ENCODE assay signal across 21 cellular contexts in the genomic region with DNA sequence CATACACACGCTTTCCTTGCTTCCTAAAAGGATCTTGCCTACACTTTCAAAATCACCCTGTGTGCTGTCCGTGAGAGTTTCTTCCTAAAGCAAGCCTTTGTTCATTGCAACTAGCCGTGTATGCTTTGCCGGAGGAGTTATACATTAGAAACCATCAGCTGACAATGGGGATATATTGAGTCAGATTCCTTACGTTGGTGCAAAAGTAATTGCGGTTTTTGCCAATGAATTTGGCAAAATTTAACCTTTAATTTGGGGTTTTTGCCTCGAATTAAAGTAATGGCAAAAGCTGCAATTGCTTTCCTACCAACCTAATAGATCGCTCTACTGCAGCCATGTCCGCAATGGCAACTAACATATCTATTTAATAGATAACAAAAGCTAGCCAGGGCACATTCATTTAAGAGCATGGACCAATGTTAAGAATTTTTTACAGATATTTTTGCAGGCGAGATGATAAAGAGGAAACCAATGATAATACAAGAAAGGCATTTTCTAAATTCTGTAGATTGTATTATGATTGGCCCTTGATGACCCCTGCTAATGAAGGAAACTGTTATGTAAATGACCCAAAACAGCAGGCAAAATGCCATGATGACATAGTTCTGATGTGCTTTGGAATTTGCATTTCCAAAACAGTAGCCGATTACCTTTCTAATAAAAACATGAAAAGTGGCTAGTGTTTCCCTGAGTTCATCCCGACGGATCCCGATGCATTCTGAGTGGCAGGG.
A peak's percentile ranks its signal among the peaks of the same experiment; 100 is the strongest.
DNase-seq lines count a peak whose midpoint lies in the region; ATAC-seq lines count a peak whose summit lies in the region.
"Had no signal": no experiment of that assay in that cellular context is flagged by ENCODE, and none has a peak within 500 bp of the region (broad histone marks: within the 10 kb centered on the region; RNA-seq: fewer than 3 reads in every experiment).

No MANE protein-coding gene starts in this region.

- no peak overlapping the region for H2AK5ac ChIP-seq in mesendoderm (ENCODE audit: low read length)

- H3K36me3 ChIP-seq in H7 (replicated peaks; ENCODE audit: control insufficient read depth, insufficient read depth, low read length) (no peaks in the 10 kb centered on the region), NT2/D1 (ENCODE audit: insufficient read depth, insufficient read length, low read length) (no peaks in the 10 kb centered on the region), mesendoderm (ENCODE audit: control insufficient read depth, insufficient read depth, low read length) (no peaks in the 10 kb centered on the region)
- H3K36me3 ChIP-seq: Peyer's patch, SJSA1 had no signal

- H3K9ac ChIP-seq in NT2/D1 (ENCODE audit: insufficient read length, low read depth) (no peak overlapping the region), mesendoderm (ENCODE audit: low read length) (no peak overlapping the region)
- H3K9ac ChIP-seq: GM23248 had no signal

- no peak overlapping the region for H4K5ac ChIP-seq in mesendoderm (ENCODE audit: low read length)

- no peak overlapping the region for H3K27ac ChIP-seq in mesendoderm (ENCODE audit: low read depth, low read length)
- H3K27ac ChIP-seq: GM23248, Peyer's patch, SJSA1 had no signal

- peak; percentile 39 for DNase-seq in H7
- peak; percentile 8 for DNase-seq in NT2/D1 (ENCODE audit: low read depth, low spot score)
- peak; percentile 27 for DNase-seq in foreskin melanocyte
- DNase-seq in mesendoderm = peak; percentile 47
- DNase-seq in Right ventricle myocardium inferior (ENCODE audit: missing footprints) = no peak
- DNase-seq: CD4-positive, CD25-positive, alpha-beta regulatory T cell; COR-L47; DMS79; KG1; NCI-H1105; NCI-H146; NCI-H2029; NCI-H226; NCI-H524; NCI-H82; Peyer's patch had no signal

- peak overlapping the region; percentile 68 for H3K18ac ChIP-seq in mesendoderm (ENCODE audit: low read length)

- no peak overlapping the region for H2BK5ac ChIP-seq in mesendoderm (ENCODE audit: low read length)

- no CpG with 5 or more reads among the region's 14 CpGs for WGBS in mesendoderm (ENCODE audit: extremely low coverage, insufficient coverage, low lambda C conversion rate)

- H2BK120ac ChIP-seq in mesendoderm (ENCODE audit: low read depth, low read length) = no peak overlapping the region

- no peaks in the 10 kb centered on the region for H3K79me2 ChIP-seq in mesendoderm (ENCODE audit: control insufficient read depth, insufficient read depth, low read length)

- H3K23ac ChIP-seq in mesendoderm (ENCODE audit: low read length) = no peak overlapping the region

- H3K9me3 ChIP-seq in NT2/D1 (ENCODE audit: insufficient read depth, low read length) = no peaks in the 10 kb centered on the region
- H3K9me3 ChIP-seq: Peyer's patch, SJSA1 had no signal

- no peaks in the 10 kb centered on the region for H3K4me1 ChIP-seq in NT2/D1 (ENCODE audit: insufficient read depth, insufficient read length)
- peaks cover 2% of the 10 kb centered on the region for H3K4me1 ChIP-seq in mesendoderm (ENCODE audit: control insufficient read depth, low read depth, low read length)
- H3K4me1 ChIP-seq: Peyer's patch had no signal

- H3K4me3 ChIP-seq in H7 (ENCODE audit: insufficient read depth, low read depth, low read length) (no peak overlapping the region), NT2/D1 (ENCODE audit: insufficient read length, low read depth) (no peak overlapping the region), mesendoderm (ENCODE audit: low read length) (no peak overlapping the region)
- H3K4me3 ChIP-seq: GM12878, GM23248, Peyer's patch, SJSA1 had no signal

- ATAC-seq in Right ventricle myocardium inferior (no peak), GM19452 (IDR thresholded peaks at IDR 0.05; ENCODE audit: unreplicated experiment) (no peak), GM21515 (IDR thresholded peaks at IDR 0.05; ENCODE audit: unreplicated experiment) (no peak)
- ATAC-seq: GM12878 had no signal

- no peak overlapping the region for H4K8ac ChIP-seq in mesendoderm (ENCODE audit: low read depth, low read length)

- intact Hi-C loops in Right ventricle myocardium inferior (cut with DNase I) = no loop called here

- H2BK15ac ChIP-seq in mesendoderm (replicated peaks; ENCODE audit: low read depth) = no peak overlapping the region

- no peaks in the 10 kb centered on the region for H3K79me1 ChIP-seq in mesendoderm (ENCODE audit: low read length)

- no peaks in the 10 kb centered on the region for H3K27me3 ChIP-seq in H7 (ENCODE audit: control insufficient read depth, insufficient read depth, low read length)
- no peaks in the 10 kb centered on the region for H3K27me3 ChIP-seq in NT2/D1 (ENCODE audit: insufficient read depth, insufficient read length)
- H3K27me3 ChIP-seq in mesendoderm (ENCODE audit: insufficient read depth, low read length, poor library complexity) = no peaks in the 10 kb centered on the region
- H3K27me3 ChIP-seq: Peyer's patch, SJSA1 had no signal

- no peak overlapping the region for H3K4ac ChIP-seq in mesendoderm (ENCODE audit: low read depth, low read length)

- no peak overlapping the region for H3K4me2 ChIP-seq in mesendoderm (ENCODE audit: low read length)

- no peak overlapping the region for H3K56ac ChIP-seq in mesendoderm (ENCODE audit: low read length)
